9 cellular contexts compared by ENCODE assay signal in genomic region chr12:15699886-15700285, GRCh38.
DNase-seq lines count a peak whose midpoint lies in the region; ATAC-seq and TF ChIP-seq lines count a peak whose summit lies in the region.
"Had no signal": no experiment of that assay in that cellular context is flagged by ENCODE, and none has a peak within 500 bp of the region (broad histone marks: within the 10 kb centered on the region; RNA-seq: fewer than 3 reads in every experiment).

No MANE protein-coding gene starts in this region.

- H3K36me3 ChIP-seq in left ventricle myocardium inferior, result no peaks in the 10 kb centered on the region
- H3K36me3 ChIP-seq in lower lobe of right lung, result no peaks in the 10 kb centered on the region
- no peaks in the 10 kb centered on the region for H3K36me3 ChIP-seq in upper lobe of right lung
- H3K36me3 ChIP-seq in neuronal stem cell (replicated peaks in 1 of 2; ENCODE audit: control insufficient read depth in 2 of 2, insufficient read depth in 2 of 2, low read length in 2 of 2), result no peaks in the 10 kb centered on the region

- no peak overlapping the region for H4K91ac ChIP-seq in neuronal stem cell (ENCODE audit: low read depth, low read length, poor library complexity)

- intact Hi-C loops in left ventricle myocardium inferior (cut with micrococcal nuclease) (no loop called here), cardiac septum (cut with DNase I) (loop anchor here (5.0 to 10.0 kb wide), 3 partner anchors 65 to 103 kb away; partner anchors contain the start of gene EPS8), lower lobe of right lung (cut with DNase I) (no loop called here), upper lobe of right lung (cut with DNase I) (no loop called here)

- no peak overlapping the region for H3K4me3 ChIP-seq in left ventricle myocardium inferior
- H3K4me3 ChIP-seq in lower lobe of right lung, result no peak overlapping the region
- no peak overlapping the region for H3K4me3 ChIP-seq in upper lobe of right lung
- H3K4me3 ChIP-seq in neuronal stem cell (ENCODE audit: low read length in 2 of 2), result no peak overlapping the region

- no peak overlapping the region for H3K4me3 Mint-ChIP-seq in activated naive CD8-positive, alpha-beta T cell treated with anti-CD3 and anti-CD28 coated beads, Interleukin-2, amount 50 U/mL, for 24 hours

- H3K4me2 ChIP-seq in neuronal stem cell (ENCODE audit: insufficient read depth, low read length, poor library complexity, severe bottlenecking), result no peak overlapping the region

- TF ChIP-seq CTCF in left ventricle myocardium inferior (IDR thresholded peaks at IDR 0.05; ENCODE audit: borderline replicate concordance) (no peak), lower lobe of right lung (IDR thresholded peaks at IDR 0.05) (no peak), upper lobe of right lung (IDR thresholded peaks at IDR 0.05) (no peak)

- H3K4ac ChIP-seq in neuronal stem cell (ENCODE audit: low read length), result no peak overlapping the region

- no peaks in the 10 kb centered on the region for H3K27me3 ChIP-seq in left ventricle myocardium inferior (ENCODE audit: low read depth)
- H3K27me3 ChIP-seq in lower lobe of right lung (ENCODE audit: low read depth), result no peaks in the 10 kb centered on the region
- H3K27me3 ChIP-seq in upper lobe of right lung, result no peaks in the 10 kb centered on the region
- no peaks in the 10 kb centered on the region for H3K27me3 ChIP-seq in neuronal stem cell (ENCODE audit: control insufficient read depth in 3 of 3, insufficient read depth in 3 of 3, low read depth in 1 of 3, low read length in 3 of 3)

- peaks cover 8% of the 10 kb centered on the region for H3K9me3 Mint-ChIP-seq in activated naive CD8-positive, alpha-beta T cell treated with anti-CD3 and anti-CD28 coated beads, Interleukin-2, amount 50 U/mL, for 24 hours

- H2AFZ ChIP-seq in neuronal stem cell (ENCODE audit: low read length), result no peak overlapping the region

- H2BK120ac ChIP-seq in neuronal stem cell (ENCODE audit: low read depth, low read length), result no peak overlapping the region

- H4K8ac ChIP-seq in neuronal stem cell (ENCODE audit: low read depth, low read length), result no peak overlapping the region

- H3K18ac ChIP-seq in neuronal stem cell (ENCODE audit: low read length), result no peak overlapping the region

- no peak overlapping the region for H3K14ac ChIP-seq in neuronal stem cell (ENCODE audit: low read length)

- no peak overlapping the region for H2BK15ac ChIP-seq in neuronal stem cell (ENCODE audit: low read length)

- H2BK12ac ChIP-seq in neuronal stem cell (ENCODE audit: low read length), result no peak overlapping the region

- no peaks in the 10 kb centered on the region for H3K27me3 Mint-ChIP-seq in activated naive CD8-positive, alpha-beta T cell treated with anti-CD3 and anti-CD28 coated beads, Interleukin-2, amount 50 U/mL, for 24 hours

- H2BK5ac ChIP-seq in neuronal stem cell (ENCODE audit: low read length), result no peak overlapping the region

- no peak overlapping the region for H2AK5ac ChIP-seq in neuronal stem cell (ENCODE audit: low read depth, low read length)

- WGBS in neuronal stem cell (ENCODE audit: extremely low coverage in 2 of 2, insufficient read length in 2 of 2, insufficient replicate concordance in 1 of 2), 2 donors, result 100% methylated on average over 1 of the region's 8 CpGs; no CpG with 5 or more reads in 1 of the 2 donors

- H3K27ac Mint-ChIP-seq in activated naive CD8-positive, alpha-beta T cell treated with anti-CD3 and anti-CD28 coated beads, Interleukin-2, amount 50 U/mL, for 24 hours, result peak overlapping the region; percentile 68

- H3K27ac ChIP-seq in left ventricle myocardium inferior (replicated peaks) (peak overlapping the region; percentile 81), lower lobe of right lung (peak overlapping the region; percentile 37), upper lobe of right lung (peak overlapping the region; percentile 44), neuronal stem cell (replicated peaks; ENCODE audit: low read length) (no peak overlapping the region)

- no peaks in the 10 kb centered on the region for H3K9me3 ChIP-seq in left ventricle myocardium inferior (replicated peaks)
- no peaks in the 10 kb centered on the region for H3K9me3 ChIP-seq in lower lobe of right lung
- H3K9me3 ChIP-seq in upper lobe of right lung, result no peaks in the 10 kb centered on the region
- no peaks in the 10 kb centered on the region for H3K9me3 ChIP-seq in neuronal stem cell (replicated peaks in 1 of 2; ENCODE audit: control insufficient read depth in 2 of 2, insufficient read depth in 1 of 2, low read depth in 1 of 2, low read length in 2 of 2)

- H3K9ac ChIP-seq in neuronal stem cell (ENCODE audit: low read depth, low read length, poor library complexity), result no peak overlapping the region

- H3K4me1 ChIP-seq in left ventricle myocardium inferior, result peaks cover 64% of the 10 kb centered on the region
- H3K4me1 ChIP-seq in lower lobe of right lung, result peaks cover 61% of the 10 kb centered on the region
- H3K4me1 ChIP-seq in upper lobe of right lung, result peaks cover 38% of the 10 kb centered on the region
- no peaks in the 10 kb centered on the region for H3K4me1 ChIP-seq in neuronal stem cell (ENCODE audit: control insufficient read depth in 2 of 2, insufficient read depth in 1 of 2, low read depth in 1 of 2, low read length in 2 of 2)

- H3K36me3 Mint-ChIP-seq in activated naive CD8-positive, alpha-beta T cell treated with anti-CD3 and anti-CD28 coated beads, Interleukin-2, amount 50 U/mL, for 24 hours (ENCODE audit: low read depth), result no peaks in the 10 kb centered on the region

- H3K79me1 ChIP-seq in neuronal stem cell (ENCODE audit: low read depth, low read length), result no peaks in the 10 kb centered on the region

- ATAC-seq in activated naive CD8-positive, alpha-beta T cell treated with anti-CD3 and anti-CD28 coated beads, Interleukin-2, amount 50 U/mL, for 24 hours, result no peak
- ATAC-seq in lower lobe of right lung (no peak), upper lobe of right lung (no peak), GM19467 (IDR thresholded peaks at IDR 0.05; ENCODE audit: unreplicated experiment) (no peak)

- no peak for DNase-seq in left ventricle myocardium inferior
- DNase-seq in cardiac septum (ENCODE audit: low spot score), result no peak
- DNase-seq in activated naive CD8-positive, alpha-beta T cell treated with anti-CD3 and anti-CD28 coated beads, Interleukin-2, amount 50 U/mL, for 24 hours, result no peak
- DNase-seq in lower lobe of right lung, result no peak
- DNase-seq in upper lobe of right lung, result no peak
- DNase-seq in neuronal stem cell (ENCODE audit: low spot score), result no peak
- no peak for DNase-seq in NCI-H1048 (lab: John Stamatoyannopoulos, UW)
- DNase-seq: NCI-H524 treated with DMSO at 0.1 percent for 48 hours had no signal

- H3K23ac ChIP-seq in neuronal stem cell (ENCODE audit: low read depth, low read length, poor library complexity), result no peak overlapping the region

- H3K4me1 Mint-ChIP-seq in activated naive CD8-positive, alpha-beta T cell treated with anti-CD3 and anti-CD28 coated beads, Interleukin-2, amount 50 U/mL, for 24 hours, result peaks cover 33% of the 10 kb centered on the region
